Comparison of ENCODE assay signal across 8 cellular contexts in genomic region chr1:36369061-36369470, GRCh38. TPM values are rescaled to one million over a fixed set of nuclear protein-coding genes. Genes with fewer than 3 reads are reported as not detected.
A peak's percentile ranks its signal among the peaks of the same experiment; 100 is the strongest.
DNase-seq lines count a peak whose midpoint lies in the region; ATAC-seq, FAIRE-seq and TF ChIP-seq lines count a peak whose summit lies in the region.

No MANE protein-coding gene starts in this region.

- no peak overlapping the region for H3K4me2 ChIP-seq in HepG2 (ENCODE audit: low read depth, low read length)

- TF ChIP-seq CTCF in HepG2 (CRISPR knock-in tag; IDR thresholded peaks at IDR 0.05): peak; percentile 90

- no peaks in the 10 kb centered on the region for H3K9me3 ChIP-seq in HepG2 (ENCODE audit: low read length)

- POLR2A ChIA-PET in activated CD4-positive, alpha-beta T cell treated with anti-CD3 and anti-CD28 coated beads for 36 hours (lab: Charles Lee): interaction anchor here (0.5 to 1.6 kb wide), 4 partner anchors 17 to 98 kb away, joined by 3 to 6 read pairs (median 4); no protein-coding TSS in a partner anchor
- POLR2A ChIA-PET in HepG2 (lab: Yijun Ruan, JAX): interaction anchor here (1.2 to 1.9 kb wide), 4 partner anchors 18 to 219 kb away, joined by 4 to 12 read pairs (median 7); no protein-coding TSS in a partner anchor

- H3K4me3 Mint-ChIP-seq in activated CD4-positive, alpha-beta T cell treated with anti-CD3 and anti-CD28 coated beads for 36 hours: no peak overlapping the region
- no peak overlapping the region for H3K4me3 Mint-ChIP-seq in central memory CD8-positive, alpha-beta T cell

- TF ChIP-seq EP300 in HepG2 (IDR thresholded peaks at IDR 0.05; ENCODE audit: low read depth in 2 of 2, low read length in 2 of 2) (no peak), HepG2 (CRISPR knock-in tag; IDR thresholded peaks at IDR 0.05; ENCODE audit: borderline replicate concordance) (no peak)

- DNase-seq in Ammon's horn (ENCODE audit: low spot score): peak; percentile 74
- DNase-seq in H7: peak; percentile 95
- peak; percentile 44 to 79 for DNase-seq in NCI-H446 (lab: John Stamatoyannopoulos, UW)
- peak; percentile 92 for DNase-seq in activated CD4-positive, alpha-beta T cell treated with anti-CD3 and anti-CD28 coated beads for 36 hours
- DNase-seq in central memory CD8-positive, alpha-beta T cell (ENCODE audit: low spot score in 2 of 2): peak; percentile 76 to 85
- peak; percentile 57 for DNase-seq in HepG2 (ENCODE audit: low spot score)
- peak; percentile 57 to 86 (median 79) for DNase-seq in stimulated activated CD4-positive, alpha-beta T cell treated with anti-CD3 and anti-CD28 coated beads, TNF-alpha, amount 100 ng/mL, for 48 hours (ENCODE audit: low read depth in 3 of 3)

- peak; percentile 35 for ATAC-seq in activated CD4-positive, alpha-beta T cell treated with anti-CD3 and anti-CD28 coated beads for 36 hours
- peak; percentile 54 for ATAC-seq in central memory CD8-positive, alpha-beta T cell (replicated peaks; ENCODE audit: extremely low read depth, poor library complexity, severe bottlenecking)
- peak; percentile 58 for ATAC-seq in HepG2
- no peak for ATAC-seq in HG03460 (IDR thresholded peaks at IDR 0.05; ENCODE audit: unreplicated experiment)

- H3K9me3 Mint-ChIP-seq in activated CD4-positive, alpha-beta T cell treated with anti-CD3 and anti-CD28 coated beads for 36 hours (ENCODE audit: low read depth): no peaks in the 10 kb centered on the region
- H3K9me3 Mint-ChIP-seq in central memory CD8-positive, alpha-beta T cell: no peaks in the 10 kb centered on the region

- peaks cover 10% of the 10 kb centered on the region for H3K36me3 Mint-ChIP-seq in activated CD4-positive, alpha-beta T cell treated with anti-CD3 and anti-CD28 coated beads for 36 hours (ENCODE audit: low read depth)
- H3K36me3 Mint-ChIP-seq in central memory CD8-positive, alpha-beta T cell (ENCODE audit: insufficient read depth): peaks cover 5% of the 10 kb centered on the region

- H3K4me3 ChIP-seq in H7 (ENCODE audit: insufficient read depth, low read depth, low read length) (no peak overlapping the region), HepG2 (replicated peaks in 1 of 3; ENCODE audit: insufficient read depth in 1 of 3, low read depth in 2 of 3, low read length in 3 of 3) (no peak overlapping the region)

- no peaks in the 10 kb centered on the region; the same call in none of the 2 replicates for H3K36me3 ChIP-seq in H7 (replicated peaks; ENCODE audit: control insufficient read depth, insufficient read depth, low read length)
- H3K36me3 ChIP-seq in HepG2 (replicated peaks in 1 of 2; ENCODE audit: control insufficient read depth in 1 of 2, insufficient read depth in 2 of 2, low read length in 2 of 2): peaks cover 13 to 42% of the 10 kb centered on the region in 2 experiments

- peaks cover 31% of the 10 kb centered on the region for H3K79me2 ChIP-seq in HepG2 (ENCODE audit: insufficient read depth, low read length)

- H3K4me1 ChIP-seq in HepG2 (ENCODE audit: insufficient read depth, low read length): peaks cover 34% of the 10 kb centered on the region

- H3K27ac ChIP-seq in HepG2 (ENCODE audit: extremely low read length, insufficient read depth, low read length): no peak overlapping the region

- no peak overlapping the region for H3K9ac ChIP-seq in HepG2 (ENCODE audit: insufficient read depth, low read depth, low read length)

- TF ChIP-seq POLR2A in HepG2 (IDR thresholded peaks at IDR 0.05; ENCODE audit: insufficient read depth in 1 of 2, low read depth in 2 of 2, low read length in 2 of 2): no peak

- intact Hi-C loops in activated CD4-positive, alpha-beta T cell treated with anti-CD3 and anti-CD28 coated beads for 36 hours (cut with DNase I, micrococcal nuclease): loop anchor here (1.0 to 5.0 kb wide), 8 partner anchors 18 to 270 kb away; partner anchors contain the start of genes SH3D21 (in 1 of the 2) and TRAPPC3 (in 1 of the 2)
- intact Hi-C loops in HepG2 (cut with micrococcal nuclease; ENCODE audit: unreplicated experiment): loop anchor here (1.0 to 2.0 kb wide), 2 partner anchors 52 to 64 kb away; no protein-coding TSS in a partner anchor

- WGBS in HepG2 (ENCODE audit: low lambda C conversion rate): no CpG with 5 or more reads among the region's 2 CpGs

- no peaks in the 10 kb centered on the region for H4K20me1 ChIP-seq in HepG2 (ENCODE audit: insufficient read depth, low read length)

- no peak overlapping the region for H2AFZ ChIP-seq in HepG2 (ENCODE audit: low read length)

- H3K4me1 Mint-ChIP-seq in activated CD4-positive, alpha-beta T cell treated with anti-CD3 and anti-CD28 coated beads for 36 hours: peaks cover 67% of the 10 kb centered on the region
- H3K4me1 Mint-ChIP-seq in central memory CD8-positive, alpha-beta T cell: peaks cover 45% of the 10 kb centered on the region

- H3K27me3 ChIP-seq in H7 (ENCODE audit: control insufficient read depth, insufficient read depth, low read length): no peaks in the 10 kb centered on the region
- no peaks in the 10 kb centered on the region for H3K27me3 ChIP-seq in HepG2 (ENCODE audit: control insufficient read depth in 1 of 2, insufficient read depth in 2 of 2, low read length in 2 of 2)

- in situ Hi-C loops in HepG2 (cut with HindIII; ENCODE audit: extremely low pct_ligation_motif_present, low pct_unique_long_range_greater_than_20kb): no loop called here

- BruUV-seq in HepG2 (replicated peaks; lab: Mats Ljungman, UMichigan): no TSS peak

- CTCF ChIA-PET in activated CD4-positive, alpha-beta T cell treated with anti-CD3 and anti-CD28 coated beads for 36 hours (lab: Charles Lee): interaction anchor here (0.6 to 4.1 kb wide), 15 partner anchors 8 to 208 kb away, joined by 3 to 31 read pairs (median 4); partner anchors contain the start of genes EVA1B and STK40
- CTCF ChIA-PET in HepG2 (lab: Yijun Ruan, JAX; ENCODE audit: low intra/inter-chr PET ratio, low total read pairs): no interaction called here

- H3K27ac Mint-ChIP-seq in activated CD4-positive, alpha-beta T cell treated with anti-CD3 and anti-CD28 coated beads for 36 hours: peak overlapping the region; percentile 76
- H3K27ac Mint-ChIP-seq in central memory CD8-positive, alpha-beta T cell (ENCODE audit: low read depth): no peak overlapping the region

- TF ChIP-seq RAD21 in HepG2 (CRISPR knock-in tag; IDR thresholded peaks at IDR 0.05): peak; percentile 79

- no peaks in the 10 kb centered on the region for H3K27me3 Mint-ChIP-seq in activated CD4-positive, alpha-beta T cell treated with anti-CD3 and anti-CD28 coated beads for 36 hours
- no peaks in the 10 kb centered on the region for H3K27me3 Mint-ChIP-seq in central memory CD8-positive, alpha-beta T cell

- FAIRE-seq in HepG2 (lab: Jason Lieb, UNC): peak; percentile 43

RNA-seq across cellular contexts. Expression of gene STK40, which starts 16.7 kb away (rescaled TPM):
- 25.0 and 25.6 TPM in 2 replicates for total RNA-seq in H7 (2014; rRNA removed; shearing (Covaris generic))
- total RNA-seq in activated CD4-positive, alpha-beta T cell treated with anti-CD3 and anti-CD28 coated beads for 36 hours: 10 to 100 TPM; 38.8 to 51.3 TPM
- total RNA-seq in HepG2 (2016; rRNA removed; fragmentation: Illumina TruSeq; extraction: Trizol): 33.8 and 40.1 TPM in 2 replicates
- 24.9 and 25.5 TPM in 2 replicates for total RNA-seq in HepG2 (2016; cell fraction: cytosol; rRNA removed; fragmentation: Illumina TruSeq; extraction: Trizol; ENCODE audit: low read depth)
- 32.8 and 34.8 TPM in 2 replicates for total RNA-seq in HepG2 (2016; cell fraction: insoluble cytoplasmic fraction; rRNA removed; fragmentation: Illumina TruSeq; extraction: Trizol)
- total RNA-seq in HepG2 (2016; cell fraction: membrane; rRNA removed; fragmentation: Illumina TruSeq; extraction: Trizol): 68.1 and 69.3 TPM in 2 replicates
- 19.0 and 20.3 TPM in 2 replicates for total RNA-seq in HepG2 (2016; cell fraction: nucleus; rRNA removed; fragmentation: Illumina TruSeq; extraction: Trizol)
- 35.1 and 49.2 TPM in 2 replicates for polyA plus RNA-seq in HepG2 (2011; rRNA removed)
- 30.7 and 33.6 TPM in 2 replicates for polyA plus RNA-seq in HepG2 (2011; cell fraction: cytosol; rRNA removed)
- 35.7 and 39.3 TPM in 2 replicates for polyA plus RNA-seq in HepG2 (2011; cell fraction: nucleus; rRNA removed)
- polyA plus RNA-seq in HepG2 (2012): 32.0 and 37.7 TPM in 2 replicates
- polyA plus RNA-seq in HepG2 (2016; cell fraction: cytosol; fragmentation: Illumina TruSeq; extraction: Trizol; ENCODE audit: low read depth): 28.6 and 31.6 TPM in 2 replicates
- 42.6 and 52.9 TPM in 2 replicates for polyA plus RNA-seq in HepG2 (2016; cell fraction: insoluble cytoplasmic fraction; fragmentation: Illumina TruSeq; extraction: Trizol; ENCODE audit: low read depth)
- polyA plus RNA-seq in HepG2 (2016; cell fraction: membrane; fragmentation: Illumina TruSeq; extraction: Trizol; ENCODE audit: low read depth): 71.6 and 77.6 TPM in 2 replicates
- polyA plus RNA-seq in HepG2 (2016; cell fraction: nucleus; fragmentation: Illumina TruSeq; extraction: Trizol; ENCODE audit: insufficient read depth, low read depth): 39.8 and 45.0 TPM in 2 replicates
- polyA minus RNA-seq in HepG2 (2011; rRNA and poly(A)+ RNA removed; ENCODE audit: low replicate concordance): 14.8 and 47.6 TPM in 2 replicates
- 15.3 and 21.4 TPM in 2 replicates for polyA minus RNA-seq in HepG2 (2011; cell fraction: cytosol; rRNA and poly(A)+ RNA removed)
- polyA minus RNA-seq in HepG2 (2011; cell fraction: nucleus; rRNA and poly(A)+ RNA removed): 8.6 and 8.8 TPM in 2 replicates

RNA-seq across cellular contexts. Expression of gene LSM10, which starts 28.6 kb away (rescaled TPM):
- total RNA-seq in H7 (2014; rRNA removed; shearing (Covaris generic)): 14.4 and 14.5 TPM in 2 replicates
- total RNA-seq in activated CD4-positive, alpha-beta T cell treated with anti-CD3 and anti-CD28 coated beads for 36 hours: 10 to 100 TPM; 40.6 to 44.0 TPM
- total RNA-seq in HepG2 (2016; rRNA removed; fragmentation: Illumina TruSeq; extraction: Trizol): 14.0 and 17.0 TPM in 2 replicates
- total RNA-seq in HepG2 (2016; cell fraction: cytosol; rRNA removed; fragmentation: Illumina TruSeq; extraction: Trizol; ENCODE audit: low read depth): 56.5 and 60.8 TPM in 2 replicates
- 14.8 TPM in 2 replicates for total RNA-seq in HepG2 (2016; cell fraction: insoluble cytoplasmic fraction; rRNA removed; fragmentation: Illumina TruSeq; extraction: Trizol)
- 50.9 and 52.1 TPM in 2 replicates for total RNA-seq in HepG2 (2016; cell fraction: membrane; rRNA removed; fragmentation: Illumina TruSeq; extraction: Trizol)
- total RNA-seq in HepG2 (2016; cell fraction: nucleus; rRNA removed; fragmentation: Illumina TruSeq; extraction: Trizol): 6.1 and 9.2 TPM in 2 replicates
- 52.0 and 61.6 TPM in 2 replicates for polyA plus RNA-seq in HepG2 (2011; rRNA removed)
- 52.4 and 63.1 TPM in 2 replicates for polyA plus RNA-seq in HepG2 (2011; cell fraction: cytosol; rRNA removed)
- polyA plus RNA-seq in HepG2 (2011; cell fraction: nucleus; rRNA removed): 18.3 and 21.3 TPM in 2 replicates
- polyA plus RNA-seq in HepG2 (2012): 22.5 and 35.0 TPM in 2 replicates
- polyA plus RNA-seq in HepG2 (2016; cell fraction: cytosol; fragmentation: Illumina TruSeq; extraction: Trizol; ENCODE audit: low read depth): 247 and 272 TPM in 2 replicates
- 57.9 and 60.5 TPM in 2 replicates for polyA plus RNA-seq in HepG2 (2016; cell fraction: insoluble cytoplasmic fraction; fragmentation: Illumina TruSeq; extraction: Trizol; ENCODE audit: low read depth)
- 158 and 176 TPM in 2 replicates for polyA plus RNA-seq in HepG2 (2016; cell fraction: membrane; fragmentation: Illumina TruSeq; extraction: Trizol; ENCODE audit: low read depth)
- 38.1 and 40.1 TPM in 2 replicates for polyA plus RNA-seq in HepG2 (2016; cell fraction: nucleus; fragmentation: Illumina TruSeq; extraction: Trizol; ENCODE audit: insufficient read depth, low read depth)
- 38.9 and 99.2 TPM in 2 replicates for polyA minus RNA-seq in HepG2 (2011; rRNA and poly(A)+ RNA removed; ENCODE audit: low replicate concordance)
- polyA minus RNA-seq in HepG2 (2011; cell fraction: cytosol; rRNA and poly(A)+ RNA removed): 11.0 and 14.3 TPM in 2 replicates
- polyA minus RNA-seq in HepG2 (2011; cell fraction: nucleus; rRNA and poly(A)+ RNA removed): 9.0 and 11.3 TPM in 2 replicates

RNA-seq across cellular contexts. Expression of gene EVA1B, which starts 45.6 kb away (rescaled TPM):
- 61.4 and 87.2 TPM in 2 replicates for total RNA-seq in H7 (2014; rRNA removed; shearing (Covaris generic))
- total RNA-seq in activated CD4-positive, alpha-beta T cell treated with anti-CD3 and anti-CD28 coated beads for 36 hours: 1 to 10 TPM; 2.7 to 3.1 TPM
- 3.8 and 6.6 TPM in 2 replicates for total RNA-seq in HepG2 (2016; rRNA removed; fragmentation: Illumina TruSeq; extraction: Trizol)
- total RNA-seq in HepG2 (2016; cell fraction: cytosol; rRNA removed; fragmentation: Illumina TruSeq; extraction: Trizol; ENCODE audit: low read depth): 17.4 and 24.0 TPM in 2 replicates
- 5.1 and 5.9 TPM in 2 replicates for total RNA-seq in HepG2 (2016; cell fraction: insoluble cytoplasmic fraction; rRNA removed; fragmentation: Illumina TruSeq; extraction: Trizol)
- total RNA-seq in HepG2 (2016; cell fraction: membrane; rRNA removed; fragmentation: Illumina TruSeq; extraction: Trizol): 15.5 and 17.9 TPM in 2 replicates
- total RNA-seq in HepG2 (2016; cell fraction: nucleus; rRNA removed; fragmentation: Illumina TruSeq; extraction: Trizol): 2.5 and 2.7 TPM in 2 replicates
- polyA plus RNA-seq in HepG2 (2011; rRNA removed): 3.9 and 5.8 TPM in 2 replicates
- polyA plus RNA-seq in HepG2 (2011; cell fraction: cytosol; rRNA removed): 4.7 and 13.2 TPM in 2 replicates
- 7.5 and 8.1 TPM in 2 replicates for polyA plus RNA-seq in HepG2 (2011; cell fraction: nucleus; rRNA removed)
- 2.8 and 7.2 TPM in 2 replicates for polyA plus RNA-seq in HepG2 (2012)
- 17.5 and 21.2 TPM in 2 replicates for polyA plus RNA-seq in HepG2 (2016; cell fraction: cytosol; fragmentation: Illumina TruSeq; extraction: Trizol; ENCODE audit: low read depth)
- polyA plus RNA-seq in HepG2 (2016; cell fraction: insoluble cytoplasmic fraction; fragmentation: Illumina TruSeq; extraction: Trizol; ENCODE audit: low read depth): 3.5 and 4.8 TPM in 2 replicates
- polyA plus RNA-seq in HepG2 (2016; cell fraction: membrane; fragmentation: Illumina TruSeq; extraction: Trizol; ENCODE audit: low read depth): 12.3 and 13.6 TPM in 2 replicates
- polyA plus RNA-seq in HepG2 (2016; cell fraction: nucleus; fragmentation: Illumina TruSeq; extraction: Trizol; ENCODE audit: insufficient read depth, low read depth): 5.0 and 5.9 TPM in 2 replicates
- polyA minus RNA-seq in HepG2 (2011; rRNA and poly(A)+ RNA removed; ENCODE audit: low replicate concordance): 1.2 and 5.8 TPM in 2 replicates
- polyA minus RNA-seq in HepG2 (2011; cell fraction: cytosol; rRNA and poly(A)+ RNA removed): 2.5 and 3.6 TPM in 2 replicates
- polyA minus RNA-seq in HepG2 (2011; cell fraction: nucleus; rRNA and poly(A)+ RNA removed): 0.50 and 0.90 TPM in 2 replicates
